In genomic region chr3:39189648-39190269, GRCh38 we compare ENCODE assay signal across 8 cellular contexts. TPM values are rescaled to one million over a fixed set of nuclear protein-coding genes. Genes with fewer than 3 reads are reported as not detected.
DNase-seq lines count a peak whose midpoint lies in the region; ATAC-seq, FAIRE-seq and TF ChIP-seq lines count a peak whose summit lies in the region.

No MANE protein-coding gene starts in this region.

- no peak overlapping the region for H4K8ac ChIP-seq in H1 (ENCODE audit: extremely low read depth, insufficient read depth, low read length)

- no peak overlapping the region for H3K9ac ChIP-seq in H1 (replicated peaks in 1 of 4; ENCODE audit: extremely low read depth in 1 of 4, low read depth in 3 of 4, low read length in 3 of 4)

- H3K4me1 Mint-ChIP-seq in activated CD4-positive, alpha-beta memory T cell treated with anti-CD3 and anti-CD28 coated beads, Interleukin-2, amount 10 ng/mL, durations not matched to agents 7 days and 5 days = peaks cover 13% of the 10 kb centered on the region
- peaks cover 8% of the 10 kb centered on the region for H3K4me1 Mint-ChIP-seq in mesothelial cell of epicardium

- in situ Hi-C loops in G401 (cut with HindIII; ENCODE audit: low sequenced_read_pairs) = no loop called here

- H3K4me2 ChIP-seq in H1 (ENCODE audit: insufficient read depth in 1 of 2, low read depth in 2 of 2, low read length in 2 of 2) = no peak overlapping the region

- no peak for TF ChIP-seq EP300 in H1 (IDR thresholded peaks at IDR 0.05; ENCODE audit: borderline replicate concordance in 1 of 2, low read depth in 2 of 2, low read length in 2 of 2)

- no peak overlapping the region for H3K56ac ChIP-seq in H1 (replicated peaks; ENCODE audit: insufficient read length, low read depth, low read length)

- no peak overlapping the region for H3K14ac ChIP-seq in H1 (ENCODE audit: insufficient read length)

- no peak overlapping the region for H2AFZ ChIP-seq in H1 (ENCODE audit: low read length)

- no peak overlapping the region for H2BK20ac ChIP-seq in H1 (ENCODE audit: low read length)

- H3K27ac ChIP-seq in H1 (ENCODE audit: low read depth, low read length) = no peak overlapping the region

- DNase-seq in G401 (ENCODE audit: low spot score) (peak; percentile 86), NCI-H526 treated with DMSO at 0.1 percent for 48 hours (lab: John Stamatoyannopoulos, UW) (peak; percentile 62), H1 (ENCODE audit: low read depth in 1 of 2, low spot score in 2 of 2) (peak in 1 of 2 experiments; percentile 73), mesothelial cell of epicardium (ENCODE audit: low spot score in 2 of 2, unreplicated experiment in 2 of 2) (peak in 1 of 2 experiments; percentile 62)
- DNase-seq in activated CD4-positive, alpha-beta memory T cell treated with anti-CD3 and anti-CD28 coated beads, Interleukin-2, amount 10 ng/mL, durations not matched to agents 7 days and 5 days = peak; percentile 69
- DNase-seq in stimulated activated naive CD8-positive, alpha-beta T cell treated with anti-CD3 and anti-CD28 coated beads, Interleukin-15, Interleukin-2, amounts not matched to agents 100 U/mL and 50 U/mL, for 24 hours = peak; percentile 61

- 42% methylated on average over 8 of the region's 8 CpGs; no CpG with 5 or more reads in 1 of the 2 experiments for WGBS in H1 (ENCODE audit: extremely low coverage in 1 of 2, insufficient coverage in 1 of 2, insufficient read length in 1 of 2, insufficient replicate concordance in 2 of 2, low coverage in 1 of 2, low lambda C conversion rate in 2 of 2, missing lambda C conversion rate in 1 of 2), 2 experiments

- no peaks in the 10 kb centered on the region for H4K20me1 ChIP-seq in H1 (replicated peaks in 1 of 2; ENCODE audit: control insufficient read depth in 1 of 2, insufficient read depth in 2 of 2, low read length in 2 of 2)

- no peak overlapping the region for H3K4ac ChIP-seq in H1 (replicated peaks; ENCODE audit: insufficient read length, low read depth, low read length)

- no peaks in the 10 kb centered on the region for H3K4me1 ChIP-seq in H1 (replicated peaks in 1 of 4; ENCODE audit: control insufficient read depth in 3 of 4, insufficient read depth in 4 of 4, low read length in 3 of 4)

- H2BK12ac ChIP-seq in H1 (ENCODE audit: low read depth, low read length) = no peak overlapping the region

- no peak overlapping the region for H2AK5ac ChIP-seq in H1 (ENCODE audit: low read depth, low read length)

- no peak for TF ChIP-seq POLR2A in H1 (IDR thresholded peaks at IDR 0.05; ENCODE audit: control extremely low read depth in 1 of 2, low read depth in 2 of 2, low read length in 2 of 2)

- ATAC-seq in HG02798 (IDR thresholded peaks at IDR 0.05; ENCODE audit: poor library complexity, unreplicated experiment) = peak; percentile 61
- ATAC-seq in stimulated activated naive CD8-positive, alpha-beta T cell treated with anti-CD3 and anti-CD28 coated beads, Interleukin-15, Interleukin-2, amounts not matched to agents 100 U/mL and 50 U/mL, for 24 hours = no peak
- no peak for ATAC-seq in GM21528 (IDR thresholded peaks at IDR 0.05; ENCODE audit: low FRiP score, unreplicated experiment)

- no peak overlapping the region for H4K5ac ChIP-seq in H1 (ENCODE audit: insufficient read length, low read depth, low read length)

- no peak overlapping the region; the same call in 1 of the 2 replicates for H2BK15ac ChIP-seq in H1 (ENCODE audit: low read length)

- no peaks in the 10 kb centered on the region for H3K79me1 ChIP-seq in H1 (ENCODE audit: low read depth, low read length)

- H2BK5ac ChIP-seq in H1 (ENCODE audit: low read depth, low read length) = no peak overlapping the region

- H3K23ac ChIP-seq in H1 (ENCODE audit: insufficient read length) = no peak overlapping the region

- H3K18ac ChIP-seq in H1 (ENCODE audit: extremely low read depth, low read length) = no peak overlapping the region

- H3K4me3 Mint-ChIP-seq in activated CD4-positive, alpha-beta memory T cell treated with anti-CD3 and anti-CD28 coated beads, Interleukin-2, amount 10 ng/mL, durations not matched to agents 7 days and 5 days = no peak overlapping the region
- no peak overlapping the region for H3K4me3 Mint-ChIP-seq in mesothelial cell of epicardium

- no peaks in the 10 kb centered on the region for H3K27me3 Mint-ChIP-seq in activated CD4-positive, alpha-beta memory T cell treated with anti-CD3 and anti-CD28 coated beads, Interleukin-2, amount 10 ng/mL, durations not matched to agents 7 days and 5 days
- H3K27me3 Mint-ChIP-seq in mesothelial cell of epicardium (ENCODE audit: low read depth) = no peaks in the 10 kb centered on the region

- POLR2A ChIA-PET in activated CD4-positive, alpha-beta memory T cell treated with anti-CD3 and anti-CD28 coated beads, Interleukin-2, amount 10 ng/mL, durations not matched to agents 7 days and 5 days (lab: Charles Lee) = interaction anchor here (1.0 to 6.0 kb wide), 5 partner anchors 99 to 217 kb away, joined by 3 to 39 read pairs (median 4); partner anchors contain the start of gene RPSA
- POLR2A ChIA-PET in H1 (lab: Charles Lee; ENCODE audit: partially characterized antibody) = interaction anchor here (0.6 kb wide), 1 partner anchor 34 kb away, joined by 4 read pairs; no protein-coding TSS in a partner anchor

- no peaks in the 10 kb centered on the region for H3K36me3 ChIP-seq in H1 (ENCODE audit: control insufficient read depth in 2 of 4, insufficient read depth in 4 of 4, low read length in 3 of 4)

- peak; percentile 99 for FAIRE-seq in H1 (lab: Jason Lieb, UNC)

- no peaks in the 10 kb centered on the region for H3K36me3 Mint-ChIP-seq in activated CD4-positive, alpha-beta memory T cell treated with anti-CD3 and anti-CD28 coated beads, Interleukin-2, amount 10 ng/mL, durations not matched to agents 7 days and 5 days (ENCODE audit: low read depth)
- H3K36me3 Mint-ChIP-seq in mesothelial cell of epicardium = no peaks in the 10 kb centered on the region

- peak; percentile 93 to 96 for TF ChIP-seq RAD21 in H1 (IDR thresholded peaks at IDR 0.05 in 1 of 2, conservative IDR thresholded peaks at IDR 0.05 in 1 of 2; ENCODE audit: low read depth in 2 of 2, low read length in 2 of 2)

- H3K27ac Mint-ChIP-seq in activated CD4-positive, alpha-beta memory T cell treated with anti-CD3 and anti-CD28 coated beads, Interleukin-2, amount 10 ng/mL, durations not matched to agents 7 days and 5 days = no peak overlapping the region
- H3K27ac Mint-ChIP-seq in mesothelial cell of epicardium = no peak overlapping the region

- H3K4me3 ChIP-seq in H1 (ENCODE audit: extremely low read depth in 1 of 4, insufficient read depth in 2 of 4, low read depth in 3 of 4, low read length in 4 of 4) = no peak overlapping the region

- no peak overlapping the region for H2BK120ac ChIP-seq in H1 (replicated peaks; ENCODE audit: low read depth, low read length)

- no peaks in the 10 kb centered on the region for H3K79me2 ChIP-seq in H1 (ENCODE audit: control insufficient read depth in 1 of 2, insufficient read depth in 2 of 2, low read length in 2 of 2)

- no peak overlapping the region for H4K91ac ChIP-seq in H1 (replicated peaks; ENCODE audit: insufficient read length, low read length)

- CTCF ChIA-PET in activated CD4-positive, alpha-beta memory T cell treated with anti-CD3 and anti-CD28 coated beads, Interleukin-2, amount 10 ng/mL, durations not matched to agents 7 days and 5 days (lab: Charles Lee) = interaction anchor here (0.6 to 18.5 kb wide), 28 partner anchors 8 to 189 kb away, joined by 3 to 633 read pairs (median 4); partner anchors contain the start of gene CX3CR1
- CTCF ChIA-PET in H1 (lab: Charles Lee; ENCODE audit: partially characterized antibody) = interaction anchor here (0.7 to 18.0 kb wide), 29 partner anchors 10 to 215 kb away, joined by 3 to 767 read pairs (median 6); partner anchors contain the start of gene CX3CR1

- no peaks in the 10 kb centered on the region for H3K23me2 ChIP-seq in H1 (ENCODE audit: low read depth, low read length)

- no peaks in the 10 kb centered on the region for H3K27me3 ChIP-seq in H1 (replicated peaks in 1 of 4; ENCODE audit: control insufficient read depth in 3 of 4, extremely low read depth in 1 of 4, insufficient read depth in 3 of 4, low read length in 3 of 4)

- H3K9me3 Mint-ChIP-seq in activated CD4-positive, alpha-beta memory T cell treated with anti-CD3 and anti-CD28 coated beads, Interleukin-2, amount 10 ng/mL, durations not matched to agents 7 days and 5 days = no peaks in the 10 kb centered on the region
- H3K9me3 Mint-ChIP-seq in mesothelial cell of epicardium = no peaks in the 10 kb centered on the region

- no peaks in the 10 kb centered on the region for H3K9me3 ChIP-seq in H1 (ENCODE audit: insufficient read depth in 2 of 2, low read depth in 1 of 2, low read length in 1 of 2)

- TF ChIP-seq CTCF in H1 (IDR thresholded peaks at IDR 0.05; ENCODE audit: control extremely low read depth in 1 of 3, insufficient read depth in 1 of 3, low read depth in 1 of 3, low read length in 3 of 3) = peak in 2 of 3 experiments; percentile 91 to 93; a peak in 3 of 4 replicates
- peak; percentile 78 for TF ChIP-seq CTCF in mesothelial cell of epicardium (IDR thresholded peaks at IDR 0.05; ENCODE audit: unreplicated experiment)

RNA-seq across cellular contexts. Expression of gene XIRP1, which starts 2.6 kb away (rescaled TPM):
- total RNA-seq in G401 (2014; rRNA removed; shearing (Covaris generic)) = not detected in 2 replicates
- under 1 TPM; 0.03 to 0.05 TPM for total RNA-seq in activated CD4-positive, alpha-beta memory T cell treated with anti-CD3 and anti-CD28 coated beads, Interleukin-2, amount 10 ng/mL, durations not matched to agents 7 days and 5 days
- not detected in 2 replicates for total RNA-seq in H1 (2021; fragmentation: NEBNext Ultra II Directional; extraction: Animal tissue kit (Norgen Biotek cat#: 25700))
- polyA plus RNA-seq in H1 (2011; rRNA removed) = not detected in 2 replicates
- not detected for polyA plus RNA-seq in H1 (2011; cell fraction: cytosol; rRNA removed)
- polyA plus RNA-seq in H1 (2011; cell fraction: nucleus; rRNA removed) = not detected
- polyA plus RNA-seq in H1 (2012, experiment 1 of 2) = not detected in 4 replicates
- polyA plus RNA-seq in H1 (2012, experiment 2 of 2) = not detected
- polyA plus RNA-seq in H1 (2013, experiment 1 of 2) = not detected
- polyA plus RNA-seq in H1 (2013, experiment 2 of 2) = not detected
- polyA minus RNA-seq in H1 (2011; rRNA and poly(A)+ RNA removed) = not detected in 2 replicates
- not detected for polyA minus RNA-seq in H1 (2011; cell fraction: cytosol; rRNA and poly(A)+ RNA removed)
- polyA minus RNA-seq in H1 (2011; cell fraction: nucleus; rRNA and poly(A)+ RNA removed) = not detected
- total RNA-seq in mesothelial cell of epicardium = not detected in 3 replicates

RNA-seq across cellular contexts. Expression of gene CSRNP1, which starts 36.4 kb away (rescaled TPM):
- total RNA-seq in G401 (2014; rRNA removed; shearing (Covaris generic)) = 21.5 and 29.1 TPM in 2 replicates
- total RNA-seq in activated CD4-positive, alpha-beta memory T cell treated with anti-CD3 and anti-CD28 coated beads, Interleukin-2, amount 10 ng/mL, durations not matched to agents 7 days and 5 days = 10 to 100 TPM; 32.5 to 33.2 TPM
- total RNA-seq in H1 (2021; fragmentation: NEBNext Ultra II Directional; extraction: Animal tissue kit (Norgen Biotek cat#: 25700)) = 7.1 and 8.3 TPM in 2 replicates
- polyA plus RNA-seq in H1 (2011; rRNA removed) = 6.7 and 10.9 TPM in 2 replicates
- 9.2 TPM for polyA plus RNA-seq in H1 (2011; cell fraction: cytosol; rRNA removed)
- polyA plus RNA-seq in H1 (2011; cell fraction: nucleus; rRNA removed) = 16.9 TPM
- 6.3 to 8.1 TPM (median 7.5 TPM) in 4 replicates for polyA plus RNA-seq in H1 (2012, experiment 1 of 2)
- polyA plus RNA-seq in H1 (2012, experiment 2 of 2) = 10.1 TPM
- polyA plus RNA-seq in H1 (2013, experiment 1 of 2) = 4.0 TPM
- polyA plus RNA-seq in H1 (2013, experiment 2 of 2) = 3.9 TPM
- polyA minus RNA-seq in H1 (2011; rRNA and poly(A)+ RNA removed) = 9.9 and 16.1 TPM in 2 replicates
- polyA minus RNA-seq in H1 (2011; cell fraction: cytosol; rRNA and poly(A)+ RNA removed) = 7.6 TPM
- 11.4 TPM for polyA minus RNA-seq in H1 (2011; cell fraction: nucleus; rRNA and poly(A)+ RNA removed)
- 42.7 to 44.7 TPM (median 43.9 TPM) in 3 replicates for total RNA-seq in mesothelial cell of epicardium
